13 cellular contexts compared by ENCODE assay signal in genomic region chr6:137489410-137490371, GRCh38. TPM values are rescaled to one million over a fixed set of nuclear protein-coding genes. Genes with fewer than 3 reads are reported as not detected.
A peak's percentile ranks its signal among the peaks of the same experiment; 100 is the strongest.
DNase-seq lines count a peak whose midpoint lies in the region; ATAC-seq and TF ChIP-seq lines count a peak whose summit lies in the region.
"Had no signal": no experiment of that assay in that cellular context is flagged by ENCODE, and none has a peak within 500 bp of the region (broad histone marks: within the 10 kb centered on the region; RNA-seq: fewer than 3 reads in every experiment).

No MANE protein-coding gene starts in this region.

- H3K27me3 ChIP-seq in thoracic aorta (replicated peaks; ENCODE audit: insufficient read depth) = peaks cover 24% of the 10 kb centered on the region

- peaks cover 46% of the 10 kb centered on the region for H3K4me1 Mint-ChIP-seq in activated naive CD8-positive, alpha-beta T cell (ENCODE audit: low read depth)
- peaks cover 48% of the 10 kb centered on the region for H3K4me1 Mint-ChIP-seq in activated naive CD8-positive, alpha-beta T cell treated with anti-CD3 and anti-CD28 coated beads for 36 hours
- peaks cover 16% of the 10 kb centered on the region for H3K4me1 Mint-ChIP-seq in activated T-helper 17 cell treated with anti-CD3 and anti-CD28 coated beads, Interleukin-2, amount 50 U/mL, for 72 hours

- no peak for TF ChIP-seq CTCF in thoracic aorta (IDR thresholded peaks at IDR 0.05)

- peak overlapping the region; percentile 41 for H3K4me3 ChIP-seq in thoracic aorta

- peak overlapping the region in 1 of 2 donors; percentile 8 for H3K27ac ChIP-seq in thoracic aorta

- H3K27me3 Mint-ChIP-seq in activated naive CD8-positive, alpha-beta T cell = peaks cover 59% of the 10 kb centered on the region
- peaks cover 99% of the 10 kb centered on the region for H3K27me3 Mint-ChIP-seq in activated naive CD8-positive, alpha-beta T cell treated with anti-CD3 and anti-CD28 coated beads for 36 hours
- H3K27me3 Mint-ChIP-seq in activated T-helper 17 cell treated with anti-CD3 and anti-CD28 coated beads, Interleukin-2, amount 50 U/mL, for 72 hours = peaks cover 77% of the 10 kb centered on the region

- no peak for DNase-seq in activated naive CD8-positive, alpha-beta T cell treated with anti-CD3 and anti-CD28 coated beads for 36 hours
- peak; percentile 66 for DNase-seq in islet precursor cell
- DNase-seq in thoracic aorta (ENCODE audit: low spot score) = no peak
- DNase-seq in NCI-H446 treated with DMSO at 0.1 percent for 48 hours (lab: John Stamatoyannopoulos, UW) = no peak
- DNase-seq in COLO668 (lab: John Stamatoyannopoulos, UW; ENCODE audit: unreplicated experiment) = no peak
- DNase-seq: effector CD4-positive, alpha-beta T cell; head of caudate nucleus; KG1; NCI-H2029 treated with DMSO at 0.1 percent for 48 hours had no signal

- no peaks in the 10 kb centered on the region for H3K36me3 ChIP-seq in thoracic aorta

- no peaks in the 10 kb centered on the region for H3K9me3 ChIP-seq in thoracic aorta

- peaks cover 5 to 31% of the 10 kb centered on the region in 2 donors for H3K4me1 ChIP-seq in thoracic aorta (ENCODE audit: control insufficient read depth in 1 of 2, low read depth in 2 of 2)

- peak overlapping the region; percentile 68 for H3K4me3 Mint-ChIP-seq in activated naive CD8-positive, alpha-beta T cell
- H3K4me3 Mint-ChIP-seq in activated naive CD8-positive, alpha-beta T cell treated with anti-CD3 and anti-CD28 coated beads for 36 hours = no peak overlapping the region
- peak overlapping the region; percentile 49 for H3K4me3 Mint-ChIP-seq in activated T-helper 17 cell treated with anti-CD3 and anti-CD28 coated beads, Interleukin-2, amount 50 U/mL, for 72 hours

- no peak for ATAC-seq in activated T-helper 17 cell treated with anti-CD3 and anti-CD28 coated beads, Interleukin-2, amount 50 U/mL, for 72 hours (replicated peaks)
- ATAC-seq in thoracic aorta (ENCODE audit: insufficient number of reproducible peaks, low FRiP score, low read depth) (no peak), HG02642 (IDR thresholded peaks at IDR 0.05; ENCODE audit: poor library complexity, unreplicated experiment) (no peak)

- H3K9me3 Mint-ChIP-seq in activated naive CD8-positive, alpha-beta T cell (ENCODE audit: low read depth) = no peaks in the 10 kb centered on the region
- H3K9me3 Mint-ChIP-seq in activated naive CD8-positive, alpha-beta T cell treated with anti-CD3 and anti-CD28 coated beads for 36 hours = no peaks in the 10 kb centered on the region
- no peaks in the 10 kb centered on the region for H3K9me3 Mint-ChIP-seq in activated T-helper 17 cell treated with anti-CD3 and anti-CD28 coated beads, Interleukin-2, amount 50 U/mL, for 72 hours

- H3K27ac Mint-ChIP-seq in activated naive CD8-positive, alpha-beta T cell = no peak overlapping the region
- H3K27ac Mint-ChIP-seq in activated naive CD8-positive, alpha-beta T cell treated with anti-CD3 and anti-CD28 coated beads for 36 hours = no peak overlapping the region
- H3K27ac Mint-ChIP-seq in activated T-helper 17 cell treated with anti-CD3 and anti-CD28 coated beads, Interleukin-2, amount 50 U/mL, for 72 hours = no peak overlapping the region

- H3K36me3 Mint-ChIP-seq in activated naive CD8-positive, alpha-beta T cell = peaks cover 2% of the 10 kb centered on the region
- no peaks in the 10 kb centered on the region for H3K36me3 Mint-ChIP-seq in activated naive CD8-positive, alpha-beta T cell treated with anti-CD3 and anti-CD28 coated beads for 36 hours
- peaks cover 22% of the 10 kb centered on the region for H3K36me3 Mint-ChIP-seq in activated T-helper 17 cell treated with anti-CD3 and anti-CD28 coated beads, Interleukin-2, amount 50 U/mL, for 72 hours (ENCODE audit: low read depth)

RNA-seq across cellular contexts. Expression of gene OLIG3, which starts 4.5 kb away (rescaled TPM):
- under 1 TPM; 0.10 to 0.21 TPM for total RNA-seq in activated naive CD8-positive, alpha-beta T cell treated with anti-CD3 and anti-CD28 coated beads for 36 hours
- total RNA-seq in activated T-helper 17 cell treated with anti-CD3 and anti-CD28 coated beads, Interleukin-2, amount 50 U/mL, for 72 hours = 1 to 10 TPM; 3.5 TPM
- total RNA-seq in thoracic aorta = not detected
- total RNA-seq: OCI-LY7 had no signal
